ENCODE assay signal across 29 cellular contexts in genomic region chr15:85905626-85906025, GRCh38.
"Had no signal": no experiment of that assay in that cellular context is flagged by ENCODE, and none has a peak within 500 bp of the region (broad histone marks: within the 10 kb centered on the region; RNA-seq: fewer than 3 reads in every experiment).

No MANE protein-coding gene starts in this region.

- H3K27ac Mint-ChIP-seq: activated B cell treated with CpG ODN at 0.5 μM for 24 hours; activated CD8-positive, alpha-beta T cell treated with anti-CD3 and anti-CD28 coated beads for 36 hours; activated naive CD8-positive, alpha-beta T cell; activated T-helper 17 cell treated with anti-CD3 and anti-CD28 coated beads, Interleukin-2, amount 50 U/mL, for 72 hours; dendritic cell treated with granulocyte-macrophage colony-stimulating factor and Interleukin-4, amounts not matched to agents 40 ng/mL and 50 ng/mL, for 4 days had no signal

- ATAC-seq: activated CD4-positive, CD25-positive, alpha-beta regulatory T cell treated with anti-CD3 and anti-CD28 coated beads, Interleukin-2, amount 50 U/mL, for 24 hours; activated CD8-positive, alpha-beta T cell treated with anti-CD3 and anti-CD28 coated beads for 36 hours; activated T-cell treated with anti-CD3 and anti-CD28 coated beads, Interleukin-2, amount 50 U/mL, for 4 hours; activated T-helper 17 cell treated with anti-CD3 and anti-CD28 coated beads, Interleukin-2, amount 50 U/mL, for 72 hours; foreskin keratinocyte; gastrocnemius medialis; heart left ventricle had no signal

- H3K4me3 Mint-ChIP-seq: activated B cell treated with CpG ODN at 0.5 μM for 24 hours; activated CD8-positive, alpha-beta T cell treated with anti-CD3 and anti-CD28 coated beads for 36 hours; activated naive CD8-positive, alpha-beta T cell; activated T-cell treated with anti-CD3 and anti-CD28 coated beads, Interleukin-2, amount 50 U/mL, for 4 hours; activated T-helper 17 cell treated with anti-CD3 and anti-CD28 coated beads, Interleukin-2, amount 50 U/mL, for 72 hours; central memory CD8-positive, alpha-beta T cell; dendritic cell treated with granulocyte-macrophage colony-stimulating factor and Interleukin-4, amounts not matched to agents 40 ng/mL and 50 ng/mL, for 4 days had no signal

- H3K9me3 Mint-ChIP-seq: activated B cell treated with CpG ODN at 0.5 μM for 24 hours; activated CD8-positive, alpha-beta T cell treated with anti-CD3 and anti-CD28 coated beads for 36 hours; activated T-cell treated with anti-CD3 and anti-CD28 coated beads, Interleukin-2, amount 50 U/mL, for 4 hours; central memory CD8-positive, alpha-beta T cell; dendritic cell treated with granulocyte-macrophage colony-stimulating factor and Interleukin-4, amounts not matched to agents 40 ng/mL and 50 ng/mL, for 4 days had no signal

- H3K27ac ChIP-seq: brain microvascular endothelial cell, coronary artery, esophagus muscularis mucosa, foreskin keratinocyte, gastrocnemius medialis, heart left ventricle, VCaP had no signal

- H3K36me3 ChIP-seq: brain microvascular endothelial cell, esophagus muscularis mucosa, gastrocnemius medialis, heart left ventricle had no signal

- H3K27me3 ChIP-seq: brain microvascular endothelial cell, esophagus muscularis mucosa, foreskin keratinocyte, gastrocnemius medialis had no signal

- H3K4me3 ChIP-seq: coronary artery, esophagus muscularis mucosa, gastrocnemius medialis, heart left ventricle had no signal

- H3K9me3 ChIP-seq: esophagus muscularis mucosa, gastrocnemius medialis, heart left ventricle had no signal

- H3K4me1 ChIP-seq: esophagus muscularis mucosa, foreskin keratinocyte, gastrocnemius medialis, heart left ventricle had no signal

- DNase-seq: activated B cell treated with CpG ODN at 0.5 μM for 24 hours; activated CD4-positive, alpha-beta T cell treated with anti-CD3 and anti-CD28 coated beads for 48 hours; activated CD4-positive, alpha-beta T cell treated with anti-CD3 and anti-CD28 coated beads, Interleukin-2, amount 50 U/mL, for 1 hour; activated CD4-positive, alpha-beta T cell treated with anti-CD3 and anti-CD28 coated beads, Interleukin-2, amount 50 U/mL, for 48 hours; activated CD8-positive, alpha-beta memory T cell treated with anti-CD3 and anti-CD28 coated beads for 24 hours; activated CD8-positive, alpha-beta T cell treated with anti-CD3 and anti-CD28 coated beads for 36 hours; activated effector memory CD4-positive, alpha-beta T cell treated with Interleukin-2 at 50 U/mL for 16 hours; activated gamma-delta T cell treated with Interleukin-2 at 50 U/mL for 16 hours; activated naive CD4-positive, alpha-beta T cell treated with anti-CD3 and anti-CD28 coated beads, Interleukin-2, amount 50 U/mL, for 16 hours; activated naive CD4-positive, alpha-beta T cell treated with Interleukin-2 at 50 U/mL for 16 hours; activated T-cell treated with anti-CD3 and anti-CD28 coated beads, Interleukin-2, amount 50 U/mL, for 4 hours; amniotic stem cell; brain microvascular endothelial cell; dorsolateral prefrontal cortex; effector memory CD4-positive, alpha-beta T cell; erythroblast; foreskin keratinocyte; gastrocnemius medialis; glutamatergic neuron; heart left ventricle; T-helper 2 cell had no signal

- H3K36me3 Mint-ChIP-seq: activated naive CD8-positive, alpha-beta T cell had no signal

- H3K4me1 Mint-ChIP-seq: activated B cell treated with CpG ODN at 0.5 μM for 24 hours; activated T-helper 17 cell treated with anti-CD3 and anti-CD28 coated beads, Interleukin-2, amount 50 U/mL, for 72 hours; central memory CD8-positive, alpha-beta T cell had no signal
